Comparison of ENCODE assay signal across 18 cellular contexts in genomic region chr2:25187729-25188350, GRCh38. TPM values are rescaled to one million over a fixed set of nuclear protein-coding genes. Genes with fewer than 3 reads are reported as not detected.
A peak's percentile ranks its signal among the peaks of the same experiment; 100 is the strongest.
DNase-seq lines count a peak whose midpoint lies in the region; ATAC-seq and TF ChIP-seq lines count a peak whose summit lies in the region.
"Had no signal": no experiment of that assay in that cellular context is flagged by ENCODE, and none has a peak within 500 bp of the region (broad histone marks: within the 10 kb centered on the region; RNA-seq: fewer than 3 reads in every experiment).

No MANE protein-coding gene starts in this region.

- H3K9me2 ChIP-seq in hepatocyte (replicated peaks; ENCODE audit: insufficient read depth): no peaks in the 10 kb centered on the region

- H3K27ac Mint-ChIP-seq in stimulated activated memory B cell treated with anti-CD40 and anti-IgM and Interleukin-4, amounts not matched to agents 10 μg/mL and 1 μg/mL and 100 μg/mL, for 72 hours: no peak overlapping the region
- H3K27ac Mint-ChIP-seq: CD14-positive monocyte had no signal

- no peaks in the 10 kb centered on the region for H3K36me3 Mint-ChIP-seq in stimulated activated memory B cell treated with anti-CD40 and anti-IgM and Interleukin-4, amounts not matched to agents 10 μg/mL and 1 μg/mL and 100 μg/mL, for 72 hours
- H3K36me3 Mint-ChIP-seq: CD14-positive monocyte had no signal

- H3K4me1 ChIP-seq in heart left ventricle (no peaks in the 10 kb centered on the region), hepatocyte (ENCODE audit: insufficient read depth) (no peaks in the 10 kb centered on the region)

- no peak for TF ChIP-seq POLR2A in heart left ventricle (IDR thresholded peaks at IDR 0.05)

- H3K27ac ChIP-seq in heart left ventricle: no peak overlapping the region
- no peak overlapping the region for H3K27ac ChIP-seq in hepatocyte

- no peak for ATAC-seq in heart left ventricle
- ATAC-seq in stimulated activated memory B cell treated with anti-CD40 and anti-IgM and Interleukin-4, amounts not matched to agents 10 μg/mL and 1 μg/mL and 100 μg/mL, for 72 hours: no peak
- ATAC-seq: SK-N-SH treated with all-trans-retinoic acid at 6 μM for 48 hours had no signal

- H3K27me3 ChIP-seq in heart left ventricle (no peaks in the 10 kb centered on the region), hepatocyte (no peaks in the 10 kb centered on the region)

- H3K9me3 ChIP-seq in heart left ventricle (no peaks in the 10 kb centered on the region), hepatocyte (ENCODE audit: low read depth) (no peaks in the 10 kb centered on the region)

- no peak for TF ChIP-seq CTCF in heart left ventricle (IDR thresholded peaks at IDR 0.05)
- no peak for TF ChIP-seq CTCF in hepatocyte (IDR thresholded peaks at IDR 0.05; ENCODE audit: poor library complexity)

- intact Hi-C loops in cardiac septum (cut with DNase I) (no loop called here), heart left ventricle (cut with DNase I) (no loop called here)

- H3K4me3 Mint-ChIP-seq in stimulated activated memory B cell treated with anti-CD40 and anti-IgM and Interleukin-4, amounts not matched to agents 10 μg/mL and 1 μg/mL and 100 μg/mL, for 72 hours: no peak overlapping the region
- H3K4me3 Mint-ChIP-seq: CD14-positive monocyte had no signal

- no peak overlapping the region for H3K4me2 ChIP-seq in hepatocyte

- H2AFZ ChIP-seq in hepatocyte: no peak overlapping the region

- H4K20me1 ChIP-seq in hepatocyte (ENCODE audit: insufficient read depth, poor library complexity, severe bottlenecking): no peaks in the 10 kb centered on the region

- 68 to 72% (median 71%) methylated on average over 11 of the region's 11 CpGs for WGBS in heart left ventricle, 4 donors
- 76% methylated on average over 11 of the region's 11 CpGs for WGBS in hepatocyte (ENCODE audit: low lambda C conversion rate, missing lambda C conversion rate)

- peaks cover 7% of the 10 kb centered on the region for H3K4me1 Mint-ChIP-seq in stimulated activated memory B cell treated with anti-CD40 and anti-IgM and Interleukin-4, amounts not matched to agents 10 μg/mL and 1 μg/mL and 100 μg/mL, for 72 hours
- H3K4me1 Mint-ChIP-seq: CD14-positive monocyte had no signal

- peak; percentile 67 for DNase-seq in cardiac septum (ENCODE audit: low spot score)
- DNase-seq in heart left ventricle: no peak
- DNase-seq in NCI-H2227 treated with DMSO at 0.1 percent for 48 hours (lab: John Stamatoyannopoulos, UW): peak; percentile 47
- DNase-seq in hepatocyte (ENCODE audit: low spot score): peak; percentile 39
- DNase-seq in ureter (ENCODE audit: low spot score): peak; percentile 24
- no peak for DNase-seq in stimulated activated CD4-positive, alpha-beta T cell treated with anti-CD3 and anti-CD28 coated beads, Interleukin-2, amount 100 ng/mL, for 24 hours
- DNase-seq in NOMO-1 treated with dmso at 0.1 percent for 144 hours (lab: John Stamatoyannopoulos, UW; ENCODE audit: unreplicated experiment): no peak
- DNase-seq: EL; Karpas-422; NCI-H1105; NCI-H1930; NCI-H526; NK-92 treated with Interleukin-12 subunit alpha and Interleukin-12 subunit beta, amount 100 ng/mL, for 24 hours; OCI-M1; SHP77 treated with DMSO at 0.1 percent for 48 hours had no signal

- H3K79me2 ChIP-seq in hepatocyte: no peaks in the 10 kb centered on the region

- H3K4me3 ChIP-seq in heart left ventricle: no peak overlapping the region
- H3K4me3 ChIP-seq in hepatocyte: no peak overlapping the region

- no peaks in the 10 kb centered on the region for H3K9me3 Mint-ChIP-seq in stimulated activated memory B cell treated with anti-CD40 and anti-IgM and Interleukin-4, amounts not matched to agents 10 μg/mL and 1 μg/mL and 100 μg/mL, for 72 hours
- H3K9me3 Mint-ChIP-seq: CD14-positive monocyte had no signal

- H3K27me3 Mint-ChIP-seq in stimulated activated memory B cell treated with anti-CD40 and anti-IgM and Interleukin-4, amounts not matched to agents 10 μg/mL and 1 μg/mL and 100 μg/mL, for 72 hours: peaks cover 9% of the 10 kb centered on the region

- H3K36me3 ChIP-seq in heart left ventricle (no peaks in the 10 kb centered on the region), hepatocyte (replicated peaks; ENCODE audit: insufficient read depth, low read depth) (no peaks in the 10 kb centered on the region)

RNA-seq across cellular contexts. Expression of gene POMC, which starts 19.5 kb away (rescaled TPM):
- total RNA-seq in cardiac septum (3.1 TPM), heart left ventricle (1 to 10 TPM in 8 of 9 donors, under 1 TPM in 1; 0.77 to 8.0 (median 3.0) TPM), hepatocyte (3.5 and 6.0 TPM in 2 replicates), ureter (0.68 TPM)
- polyA plus RNA-seq in heart left ventricle (1 to 10 TPM; 2.6 to 7.8 TPM), hepatocyte (4.4 and 5.6 TPM in 2 replicates)

Comparison
In these comparisons a context has a peak if more than half of its experiments do, and no peak if none do; other contexts are left out.
1. DNase-seq: peak in cardiac septum (single experiment), NCI-H2227 treated with DMSO at 0.1 percent for 48 hours (single experiment), hepatocyte (single experiment) and ureter (single experiment); none in heart left ventricle (0 of 5), stimulated activated CD4-positive, alpha-beta T cell treated with anti-CD3 and anti-CD28 coated beads, Interleukin-2, amount 100 ng/mL, for 24 hours (0 of 2) and NOMO-1 treated with dmso at 0.1 percent for 144 hours (single experiment).